ENCODE assay signal across 8 cellular contexts in genomic region chr17:55265434-55266021, GRCh38.
DNase-seq lines count a peak whose midpoint lies in the region; ATAC-seq and TF ChIP-seq lines count a peak whose summit lies in the region.

No MANE protein-coding gene starts in this region.

- no peak overlapping the region for H3K27ac Mint-ChIP-seq in stimulated activated effector memory CD8-positive, alpha-beta T cell treated with anti-CD3 and anti-CD28 coated beads, Interleukin-12 subunit alpha, Interleukin-12 subunit beta, amount 100 ng/mL, for 72 hours

- in situ Hi-C loops in astrocyte of the cerebellum (cut with HindIII; ENCODE audit: low sequenced_read_pairs): no loop called here

- H3K4me3 ChIP-seq in astrocyte of the cerebellum (ENCODE audit: low read depth, low read length): peak overlapping the region; percentile 30

- peaks cover 14% of the 10 kb centered on the region for H3K4me1 Mint-ChIP-seq in stimulated activated effector memory CD8-positive, alpha-beta T cell treated with anti-CD3 and anti-CD28 coated beads, Interleukin-12 subunit alpha, Interleukin-12 subunit beta, amount 100 ng/mL, for 72 hours

- no peaks in the 10 kb centered on the region for H3K9me3 Mint-ChIP-seq in stimulated activated effector memory CD8-positive, alpha-beta T cell treated with anti-CD3 and anti-CD28 coated beads, Interleukin-12 subunit alpha, Interleukin-12 subunit beta, amount 100 ng/mL, for 72 hours

- H3K36me3 Mint-ChIP-seq in stimulated activated effector memory CD8-positive, alpha-beta T cell treated with anti-CD3 and anti-CD28 coated beads, Interleukin-12 subunit alpha, Interleukin-12 subunit beta, amount 100 ng/mL, for 72 hours: no peaks in the 10 kb centered on the region

- peak; percentile 31 for ATAC-seq in stimulated activated effector memory CD8-positive, alpha-beta T cell treated with anti-CD3 and anti-CD28 coated beads, Interleukin-12 subunit alpha, Interleukin-12 subunit beta, amount 100 ng/mL, for 72 hours
- no peak for ATAC-seq in GM19035 (IDR thresholded peaks at IDR 0.05; ENCODE audit: unreplicated experiment)
- no peak for ATAC-seq in GM19328 (IDR thresholded peaks at IDR 0.05; ENCODE audit: unreplicated experiment)

- TF ChIP-seq CTCF in astrocyte of the cerebellum (IDR thresholded peaks at IDR 0.05; ENCODE audit: low read depth, low read length, missing control alignments): no peak

- H3K4me3 Mint-ChIP-seq in stimulated activated effector memory CD8-positive, alpha-beta T cell treated with anti-CD3 and anti-CD28 coated beads, Interleukin-12 subunit alpha, Interleukin-12 subunit beta, amount 100 ng/mL, for 72 hours: peak overlapping the region; percentile 62

- DNase-seq in NCI-H748 (lab: John Stamatoyannopoulos, UW; ENCODE audit: unreplicated experiment) (peak; percentile 17), NCI-H748 treated with DMSO at 0.1 percent for 48 hours (lab: John Stamatoyannopoulos, UW) (no peak), astrocyte of the cerebellum (ENCODE audit: low read depth) (no peak), islet precursor cell (peak; percentile 67), EL (no peak)
- no peak for DNase-seq in stimulated activated effector memory CD8-positive, alpha-beta T cell treated with anti-CD3 and anti-CD28 coated beads, Interleukin-12 subunit alpha, Interleukin-12 subunit beta, amount 100 ng/mL, for 72 hours (ENCODE audit: low spot score in 2 of 2)

Comparison
In these comparisons a context has a peak if more than half of its experiments do, and no peak if none do; other contexts are left out.
1. DNase-seq: peak in NCI-H748 (single experiment) and islet precursor cell (single experiment); none in NCI-H748 treated with DMSO at 0.1 percent for 48 hours (single experiment), astrocyte of the cerebellum (single experiment), stimulated activated effector memory CD8-positive, alpha-beta T cell treated with anti-CD3 and anti-CD28 coated beads, Interleukin-12 subunit alpha, Interleukin-12 subunit beta, amount 100 ng/mL, for 72 hours (0 of 2) and EL (single experiment).